In genomic region chr2:26187537-26188104, GRCh38 we compare ENCODE assay signal across 18 cellular contexts. TPM values are rescaled to one million over a fixed set of nuclear protein-coding genes. Genes with fewer than 3 reads are reported as not detected.
A peak's percentile ranks its signal among the peaks of the same experiment; 100 is the strongest.
DNase-seq lines count a peak whose midpoint lies in the region; ATAC-seq, FAIRE-seq and TF ChIP-seq lines count a peak whose summit lies in the region.
"Had no signal": no experiment of that assay in that cellular context is flagged by ENCODE, and none has a peak within 500 bp of the region (broad histone marks: within the 10 kb centered on the region; RNA-seq: fewer than 3 reads in every experiment).

No MANE protein-coding gene starts in this region.

- no peak for ATAC-seq in activated naive CD8-positive, alpha-beta T cell treated with anti-CD3 and anti-CD28 coated beads, Interleukin-2, amount 50 U/mL, for 24 hours
- no peak for ATAC-seq in stimulated activated effector memory CD8-positive, alpha-beta T cell treated with anti-CD3 and anti-CD28 coated beads, Interleukin-12 subunit alpha, Interleukin-12 subunit beta, amount 100 ng/mL, for 72 hours
- ATAC-seq in effector memory CD8-positive, alpha-beta T cell (replicated peaks): no peak

- H3K4me1 ChIP-seq in HEK293 (ENCODE audit: control insufficient read depth, insufficient read depth, low read length): no peaks in the 10 kb centered on the region
- peaks cover 0 to 24% (median 15%) of the 10 kb centered on the region in 4 donors for H3K4me1 ChIP-seq in stomach

- H3K36me3 Mint-ChIP-seq in activated naive CD8-positive, alpha-beta T cell treated with anti-CD3 and anti-CD28 coated beads for 36 hours: peaks cover 1% of the 10 kb centered on the region
- H3K36me3 Mint-ChIP-seq in activated naive CD8-positive, alpha-beta T cell treated with anti-CD3 and anti-CD28 coated beads, Interleukin-2, amount 50 U/mL, for 24 hours (ENCODE audit: low read depth): peaks cover 5% of the 10 kb centered on the region
- peaks cover 18% of the 10 kb centered on the region for H3K36me3 Mint-ChIP-seq in stimulated activated effector memory CD8-positive, alpha-beta T cell treated with anti-CD3 and anti-CD28 coated beads, Interleukin-12 subunit alpha, Interleukin-12 subunit beta, amount 100 ng/mL, for 72 hours
- H3K36me3 Mint-ChIP-seq in effector memory CD8-positive, alpha-beta T cell (ENCODE audit: insufficient read depth): peaks cover 10% of the 10 kb centered on the region

- CTCF ChIA-PET in HEK293 (lab: Yijun Ruan, JAX): no interaction called here

- TF ChIP-seq POLR2A in GM12891 (IDR thresholded peaks at IDR 0.05; ENCODE audit: low read depth, low read length) (no peak), stomach (IDR thresholded peaks at IDR 0.05) (no peak)

- no peak for TF ChIP-seq CTCF in HEK293 (tag by site-specific recombination; IDR thresholded peaks at IDR 0.05)
- no peak for TF ChIP-seq CTCF in stomach (IDR thresholded peaks at IDR 0.05)

- TF ChIP-seq EP300 in stomach (IDR thresholded peaks at IDR 0.05): no peak

- intact Hi-C loops in stomach (cut with DNase I; ENCODE audit: low total_unique reads): no loop called here

- no peaks in the 10 kb centered on the region for H3K27me3 ChIP-seq in layer of hippocampus (ENCODE audit: control insufficient read depth, insufficient read depth, low read length)
- H3K27me3 ChIP-seq in stomach: peaks cover 0 to 6% (median 0%) of the 10 kb centered on the region in 3 donors

- H3K4me3 ChIP-seq in HEK293 (ENCODE audit: low read depth, low read length) (no peak overlapping the region), stomach (no peak overlapping the region)
- H3K4me3 ChIP-seq: BLaER1 treated with 17β-estradiol and CSF1 and Interleukin-3, amounts not matched to agents 10 nM and 100 nM had no signal

- POLR2A ChIA-PET in HEK293 (lab: Yijun Ruan, JAX): no interaction called here

- no peaks in the 10 kb centered on the region for H3K9me3 Mint-ChIP-seq in activated naive CD8-positive, alpha-beta T cell treated with anti-CD3 and anti-CD28 coated beads for 36 hours
- H3K9me3 Mint-ChIP-seq in activated naive CD8-positive, alpha-beta T cell treated with anti-CD3 and anti-CD28 coated beads, Interleukin-2, amount 50 U/mL, for 24 hours: no peaks in the 10 kb centered on the region
- no peaks in the 10 kb centered on the region for H3K9me3 Mint-ChIP-seq in stimulated activated effector memory CD8-positive, alpha-beta T cell treated with anti-CD3 and anti-CD28 coated beads, Interleukin-12 subunit alpha, Interleukin-12 subunit beta, amount 100 ng/mL, for 72 hours
- H3K9me3 Mint-ChIP-seq in effector memory CD8-positive, alpha-beta T cell: no peaks in the 10 kb centered on the region
- H3K9me3 Mint-ChIP-seq: CD4-positive, alpha-beta memory T cell had no signal

- H3K4me3 Mint-ChIP-seq in activated naive CD8-positive, alpha-beta T cell treated with anti-CD3 and anti-CD28 coated beads for 36 hours: no peak overlapping the region
- H3K4me3 Mint-ChIP-seq in activated naive CD8-positive, alpha-beta T cell treated with anti-CD3 and anti-CD28 coated beads, Interleukin-2, amount 50 U/mL, for 24 hours: no peak overlapping the region
- H3K4me3 Mint-ChIP-seq in stimulated activated effector memory CD8-positive, alpha-beta T cell treated with anti-CD3 and anti-CD28 coated beads, Interleukin-12 subunit alpha, Interleukin-12 subunit beta, amount 100 ng/mL, for 72 hours: no peak overlapping the region
- no peak overlapping the region for H3K4me3 Mint-ChIP-seq in effector memory CD8-positive, alpha-beta T cell

- H3K9me3 ChIP-seq in HEK293 (ENCODE audit: control insufficient read depth, insufficient read depth, low read depth, low read length) (no peaks in the 10 kb centered on the region), stomach (no peaks in the 10 kb centered on the region)
- H3K9me3 ChIP-seq: BLaER1 treated with 17β-estradiol and CSF1 and Interleukin-3, amounts not matched to agents 10 nM and 100 nM had no signal

- H3K27me3 Mint-ChIP-seq in activated naive CD8-positive, alpha-beta T cell treated with anti-CD3 and anti-CD28 coated beads for 36 hours: peaks cover 3% of the 10 kb centered on the region
- H3K27me3 Mint-ChIP-seq in activated naive CD8-positive, alpha-beta T cell treated with anti-CD3 and anti-CD28 coated beads, Interleukin-2, amount 50 U/mL, for 24 hours: peaks cover 3% of the 10 kb centered on the region
- no peaks in the 10 kb centered on the region for H3K27me3 Mint-ChIP-seq in effector memory CD8-positive, alpha-beta T cell
- H3K27me3 Mint-ChIP-seq: CD4-positive, alpha-beta memory T cell had no signal

- peaks cover 0 to 63% of the 10 kb centered on the region in 2 experiments; a peak in 1 of 3 replicates for H3K36me3 ChIP-seq in HEK293 (ENCODE audit: control insufficient read depth in 2 of 2, insufficient read depth in 1 of 2, low read length in 2 of 2)
- H3K36me3 ChIP-seq in stomach: peaks cover 22 to 36% (median 30%) of the 10 kb centered on the region in 4 donors

- H3K27ac Mint-ChIP-seq in activated naive CD8-positive, alpha-beta T cell treated with anti-CD3 and anti-CD28 coated beads for 36 hours: peak overlapping the region; percentile 13
- no peak overlapping the region for H3K27ac Mint-ChIP-seq in activated naive CD8-positive, alpha-beta T cell treated with anti-CD3 and anti-CD28 coated beads, Interleukin-2, amount 50 U/mL, for 24 hours
- H3K27ac Mint-ChIP-seq in stimulated activated effector memory CD8-positive, alpha-beta T cell treated with anti-CD3 and anti-CD28 coated beads, Interleukin-12 subunit alpha, Interleukin-12 subunit beta, amount 100 ng/mL, for 72 hours: peak overlapping the region; percentile 3
- H3K27ac Mint-ChIP-seq in effector memory CD8-positive, alpha-beta T cell: no peak overlapping the region

- no peak for FAIRE-seq in GM12891 (lab: Jason Lieb, UNC)
- FAIRE-seq: G401.6, GM19239 had no signal

- H3K27ac ChIP-seq in HEK293 (ENCODE audit: extremely low read depth, low read depth, low read length): no peak overlapping the region
- peak overlapping the region; percentile 40 for H3K27ac ChIP-seq in layer of hippocampus (ENCODE audit: low read depth, low read length)
- no peak overlapping the region for H3K27ac ChIP-seq in stomach
- H3K27ac ChIP-seq: BLaER1 treated with 17β-estradiol and CSF1 and Interleukin-3, amounts not matched to agents 10 nM and 100 nM had no signal

- H3K4me1 Mint-ChIP-seq in activated naive CD8-positive, alpha-beta T cell treated with anti-CD3 and anti-CD28 coated beads for 36 hours: peaks cover 8% of the 10 kb centered on the region
- peaks cover 10% of the 10 kb centered on the region for H3K4me1 Mint-ChIP-seq in activated naive CD8-positive, alpha-beta T cell treated with anti-CD3 and anti-CD28 coated beads, Interleukin-2, amount 50 U/mL, for 24 hours
- H3K4me1 Mint-ChIP-seq in stimulated activated effector memory CD8-positive, alpha-beta T cell treated with anti-CD3 and anti-CD28 coated beads, Interleukin-12 subunit alpha, Interleukin-12 subunit beta, amount 100 ng/mL, for 72 hours: peaks cover 11% of the 10 kb centered on the region
- H3K4me1 Mint-ChIP-seq in effector memory CD8-positive, alpha-beta T cell (ENCODE audit: low read depth in 2 of 2): peaks cover 0 to 7% of the 10 kb centered on the region in 2 donors

- no peak for DNase-seq in activated naive CD8-positive, alpha-beta T cell treated with anti-CD3 and anti-CD28 coated beads for 36 hours
- no peak for DNase-seq in activated naive CD8-positive, alpha-beta T cell treated with anti-CD3 and anti-CD28 coated beads, Interleukin-2, amount 50 U/mL, for 24 hours
- DNase-seq in stimulated activated effector memory CD8-positive, alpha-beta T cell treated with anti-CD3 and anti-CD28 coated beads, Interleukin-12 subunit alpha, Interleukin-12 subunit beta, amount 100 ng/mL, for 72 hours (ENCODE audit: low spot score in 2 of 2): no peak
- no peak for DNase-seq in GM12891 (ENCODE audit: insufficient read length, low spot score)
- no peak for DNase-seq in stomach
- no peak for DNase-seq in effector memory CD8-positive, alpha-beta T cell
- DNase-seq: 8988T; AML-193; CD4-positive, alpha-beta memory T cell; DMS79 treated with DMSO at 0.1 percent for 48 hours; EL; GOT3; HCEC 1CT had no signal

- 86 to 89% (median 88%) methylated on average over 12 to 16 of the region's 16 CpGs for WGBS in stomach, 5 donors

TF ChIP-seq in HEK293, 187 proteins besides CTCF, POLR2A, EP300 and RAD21 (continues in another document):
- TF ChIP-seq PBX3 (CRISPR knock-in tag; IDR thresholded peaks at IDR 0.05): no peak

TF ChIP-seq in GM12891, 5 proteins besides CTCF, POLR2A, EP300 and RAD21:
- TF ChIP-seq SPI1 (IDR thresholded peaks at IDR 0.05; ENCODE audit: low read depth, low read length) (no peak), PAX5 (IDR thresholded peaks at IDR 0.05; ENCODE audit: insufficient read depth, low read length, severe bottlenecking) (no peak), POLR2AphosphoS5 (IDR thresholded peaks at IDR 0.05; ENCODE audit: low read depth, low read length) (no peak), TAF1 (IDR thresholded peaks at IDR 0.05; ENCODE audit: low read depth, low read length) (no peak), POU2F2 (IDR thresholded peaks at IDR 0.05; ENCODE audit: low read depth, low read length) (no peak)

RNA-seq across cellular contexts. Expression of gene GAREM2, which starts 14.7 kb away (rescaled TPM):
- total RNA-seq in activated naive CD8-positive, alpha-beta T cell treated with anti-CD3 and anti-CD28 coated beads for 36 hours: 1 to 10 TPM; 2.1 to 2.7 TPM
- polyA plus RNA-seq in GM12891 (2012; ENCODE audit: low read depth, missing spikeins): 0.53 TPM
- total RNA-seq in stomach: 1 to 10 TPM in 2 of 5 donors, under 1 TPM in 1, not detected in 2; under 0.01 to 2.3 (median 1.5) TPM
- 1 to 10 TPM in 1 of 3 donors, under 1 TPM in 2; 0.83 to 1.7 (median 0.87) TPM for polyA plus RNA-seq in stomach

RNA-seq across cellular contexts. Expression of gene HADHA, which starts 56.8 kb away (rescaled TPM):
- total RNA-seq in activated naive CD8-positive, alpha-beta T cell treated with anti-CD3 and anti-CD28 coated beads for 36 hours: 100 to 1,000 TPM; 119 to 120 TPM
- polyA plus RNA-seq in GM12891 (2012; ENCODE audit: low read depth, missing spikeins): 90.1 TPM
- 100 to 1,000 TPM in 3 of 5 donors, 10 to 100 TPM in 2; 79.7 to 144 (median 100) TPM for total RNA-seq in stomach
- polyA plus RNA-seq in stomach: 10 to 100 TPM; 53.2 to 80.3 (median 56.3) TPM

RNA-seq across cellular contexts. Expression of gene HADHB, which starts 57.1 kb away (rescaled TPM):
- total RNA-seq in activated naive CD8-positive, alpha-beta T cell treated with anti-CD3 and anti-CD28 coated beads for 36 hours: 10 to 100 TPM; 70.2 to 73.2 TPM
- polyA plus RNA-seq in GM12891 (2012; ENCODE audit: low read depth, missing spikeins): 51.0 TPM
- total RNA-seq in stomach: 100 to 1,000 TPM in 3 of 5 donors, 10 to 100 TPM in 2; 72.9 to 178 (median 123) TPM
- 100 to 1,000 TPM in 1 of 3 donors, 10 to 100 TPM in 2; 70.4 to 103 (median 80.1) TPM for polyA plus RNA-seq in stomach

Comparison
In these comparisons a context has a peak if more than half of its experiments do, and no peak if none do; other contexts are left out.
1. H3K27ac Mint-ChIP-seq: peak in activated naive CD8-positive, alpha-beta T cell treated with anti-CD3 and anti-CD28 coated beads for 36 hours (single experiment) and stimulated activated effector memory CD8-positive, alpha-beta T cell treated with anti-CD3 and anti-CD28 coated beads, Interleukin-12 subunit alpha, Interleukin-12 subunit beta, amount 100 ng/mL, for 72 hours (single experiment); none in activated naive CD8-positive, alpha-beta T cell treated with anti-CD3 and anti-CD28 coated beads, Interleukin-2, amount 50 U/mL, for 24 hours (single experiment) and effector memory CD8-positive, alpha-beta T cell (0 of 2).